In genomic region chr18:12408247-12408869, GRCh38 we compare ENCODE assay signal across 2 cellular contexts.
TF ChIP-seq lines count a peak whose summit lies in the region.

No MANE protein-coding gene starts in this region.

TF ChIP-seq in SK-N-SH, 30 proteins besides CTCF, POLR2A, EP300 and RAD21 (continued from another document):
- TF ChIP-seq SMC3 (IDR thresholded peaks at IDR 0.05; ENCODE audit: low read depth, low read length) (no peak), RFX5 (IDR thresholded peaks at IDR 0.05; ENCODE audit: low read length) (no peak), FOSL2 (IDR thresholded peaks at IDR 0.05; ENCODE audit: borderline replicate concordance, low read depth) (no peak), ZBTB33 (IDR thresholded peaks at IDR 0.05; ENCODE audit: borderline replicate concordance, low read depth) (no peak)

TF ChIP-seq in SK-N-SH treated with all-trans-retinoic acid at 6 μM for 48 hours, 23 proteins besides CTCF, POLR2A, EP300 and RAD21:
- TF ChIP-seq, protein P1, sequence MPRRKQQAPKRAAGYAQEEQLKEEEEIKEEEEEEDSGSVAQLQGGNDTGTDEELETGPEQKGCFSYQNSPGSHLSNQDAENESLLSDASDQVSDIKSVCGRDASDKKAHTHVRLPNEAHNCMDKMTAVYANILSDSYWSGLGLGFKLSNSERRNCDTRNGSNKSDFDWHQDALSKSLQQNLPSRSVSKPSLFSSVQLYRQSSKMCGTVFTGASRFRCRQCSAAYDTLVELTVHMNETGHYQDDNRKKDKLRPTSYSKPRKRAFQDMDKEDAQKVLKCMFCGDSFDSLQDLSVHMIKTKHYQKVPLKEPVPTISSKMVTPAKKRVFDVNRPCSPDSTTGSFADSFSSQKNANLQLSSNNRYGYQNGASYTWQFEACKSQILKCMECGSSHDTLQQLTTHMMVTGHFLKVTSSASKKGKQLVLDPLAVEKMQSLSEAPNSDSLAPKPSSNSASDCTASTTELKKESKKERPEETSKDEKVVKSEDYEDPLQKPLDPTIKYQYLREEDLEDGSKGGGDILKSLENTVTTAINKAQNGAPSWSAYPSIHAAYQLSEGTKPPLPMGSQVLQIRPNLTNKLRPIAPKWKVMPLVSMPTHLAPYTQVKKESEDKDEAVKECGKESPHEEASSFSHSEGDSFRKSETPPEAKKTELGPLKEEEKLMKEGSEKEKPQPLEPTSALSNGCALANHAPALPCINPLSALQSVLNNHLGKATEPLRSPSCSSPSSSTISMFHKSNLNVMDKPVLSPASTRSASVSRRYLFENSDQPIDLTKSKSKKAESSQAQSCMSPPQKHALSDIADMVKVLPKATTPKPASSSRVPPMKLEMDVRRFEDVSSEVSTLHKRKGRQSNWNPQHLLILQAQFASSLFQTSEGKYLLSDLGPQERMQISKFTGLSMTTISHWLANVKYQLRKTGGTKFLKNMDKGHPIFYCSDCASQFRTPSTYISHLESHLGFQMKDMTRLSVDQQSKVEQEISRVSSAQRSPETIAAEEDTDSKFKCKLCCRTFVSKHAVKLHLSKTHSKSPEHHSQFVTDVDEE (CRISPR knock-in tag; IDR thresholded peaks at IDR 0.05): no peak
- TF ChIP-seq ZC3H10 (CRISPR knock-in tag; IDR thresholded peaks at IDR 0.05): no peak
- no peak for TF ChIP-seq ARNTL (CRISPR knock-in tag; IDR thresholded peaks at IDR 0.05; ENCODE audit: borderline replicate concordance, low read depth)
- TF ChIP-seq, protein P2, sequence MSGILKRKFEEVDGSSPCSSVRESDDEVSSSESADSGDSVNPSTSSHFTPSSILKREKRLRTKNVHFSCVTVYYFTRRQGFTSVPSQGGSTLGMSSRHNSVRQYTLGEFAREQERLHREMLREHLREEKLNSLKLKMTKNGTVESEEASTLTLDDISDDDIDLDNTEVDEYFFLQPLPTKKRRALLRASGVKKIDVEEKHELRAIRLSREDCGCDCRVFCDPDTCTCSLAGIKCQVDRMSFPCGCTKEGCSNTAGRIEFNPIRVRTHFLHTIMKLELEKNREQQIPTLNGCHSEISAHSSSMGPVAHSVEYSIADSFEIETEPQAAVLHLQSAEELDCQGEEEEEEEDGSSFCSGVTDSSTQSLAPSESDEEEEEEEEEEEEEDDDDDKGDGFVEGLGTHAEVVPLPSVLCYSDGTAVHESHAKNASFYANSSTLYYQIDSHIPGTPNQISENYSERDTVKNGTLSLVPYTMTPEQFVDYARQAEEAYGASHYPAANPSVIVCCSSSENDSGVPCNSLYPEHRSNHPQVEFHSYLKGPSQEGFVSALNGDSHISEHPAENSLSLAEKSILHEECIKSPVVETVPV (CRISPR knock-in tag; IDR thresholded peaks at IDR 0.05): no peak
- no peak for TF ChIP-seq CSDC2 (CRISPR knock-in tag; IDR thresholded peaks at IDR 0.05)
- no peak for TF ChIP-seq GLIS3 (CRISPR knock-in tag; IDR thresholded peaks at IDR 0.05)
- TF ChIP-seq ZNF70 (CRISPR knock-in tag; IDR thresholded peaks at IDR 0.05): no peak
- no peak for TF ChIP-seq ZNF8 (CRISPR knock-in tag; IDR thresholded peaks at IDR 0.05)
- TF ChIP-seq ESRRG (CRISPR knock-in tag; IDR thresholded peaks at IDR 0.05): no peak
- no peak for TF ChIP-seq PPARA (CRISPR knock-in tag; IDR thresholded peaks at IDR 0.05; ENCODE audit: borderline replicate concordance)
- TF ChIP-seq, protein P3, sequence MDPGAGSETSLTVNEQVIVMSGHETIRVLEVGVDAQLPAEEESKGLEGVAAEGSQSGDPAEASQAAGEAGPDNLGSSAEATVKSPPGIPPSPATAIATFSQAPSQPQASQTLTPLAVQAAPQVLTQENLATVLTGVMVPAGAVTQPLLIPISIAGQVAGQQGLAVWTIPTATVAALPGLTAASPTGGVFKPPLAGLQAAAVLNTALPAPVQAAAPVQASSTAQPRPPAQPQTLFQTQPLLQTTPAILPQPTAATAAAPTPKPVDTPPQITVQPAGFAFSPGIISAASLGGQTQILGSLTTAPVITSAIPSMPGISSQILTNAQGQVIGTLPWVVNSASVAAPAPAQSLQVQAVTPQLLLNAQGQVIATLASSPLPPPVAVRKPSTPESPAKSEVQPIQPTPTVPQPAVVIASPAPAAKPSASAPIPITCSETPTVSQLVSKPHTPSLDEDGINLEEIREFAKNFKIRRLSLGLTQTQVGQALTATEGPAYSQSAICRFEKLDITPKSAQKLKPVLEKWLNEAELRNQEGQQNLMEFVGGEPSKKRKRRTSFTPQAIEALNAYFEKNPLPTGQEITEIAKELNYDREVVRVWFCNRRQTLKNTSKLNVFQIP (CRISPR knock-in tag; IDR thresholded peaks at IDR 0.05; ENCODE audit: borderline replicate concordance, low read depth): no peak
- no peak for TF ChIP-seq SNAI2 (CRISPR knock-in tag; IDR thresholded peaks at IDR 0.05)
- TF ChIP-seq RARB (CRISPR knock-in tag; IDR thresholded peaks at IDR 0.05): no peak
- TF ChIP-seq PATZ1 (CRISPR knock-in tag; IDR thresholded peaks at IDR 0.05; ENCODE audit: borderline replicate concordance): no peak
- no peak for TF ChIP-seq OSR1 (CRISPR knock-in tag; IDR thresholded peaks at IDR 0.05)
- TF ChIP-seq BACH2 (CRISPR knock-in tag; IDR thresholded peaks at IDR 0.05; ENCODE audit: borderline replicate concordance): no peak
- TF ChIP-seq ZFP30 (CRISPR knock-in tag; IDR thresholded peaks at IDR 0.05): no peak
- TF ChIP-seq TOX (CRISPR knock-in tag; IDR thresholded peaks at IDR 0.05; ENCODE audit: borderline replicate concordance): no peak
- no peak for TF ChIP-seq ISL1 (CRISPR knock-in tag; IDR thresholded peaks at IDR 0.05)
